In genomic region chr6:52763322-52763916, GRCh38 we compare ENCODE assay signal across 10 cellular contexts. TPM values are rescaled to one million over a fixed set of nuclear protein-coding genes. Genes with fewer than 3 reads are reported as not detected.
"Had no signal": no experiment of that assay in that cellular context is flagged by ENCODE, and none has a peak within 500 bp of the region (broad histone marks: within the 10 kb centered on the region; RNA-seq: fewer than 3 reads in every experiment).

GSTA2 (minus strand) TSS chr6:52763475; CDS start chr6:52757947, 5,528 bp downstream.

RNA-seq across cellular contexts. Expression of gene GSTA2, which starts in this region (rescaled TPM):
- total RNA-seq: activated CD8-positive, alpha-beta memory T cell treated with anti-CD3 and anti-CD28 coated beads for 36 hours; activated naive CD8-positive, alpha-beta T cell treated with anti-CD3 and anti-CD28 coated beads for 36 hours; activated T-helper 1 cell treated with anti-CD3 and anti-CD28 coated beads, Interleukin-12 subunit alpha, Interleukin-12 subunit beta, Interleukin-2, Interleukin-4 antibody, amounts not matched to agents 30 ng/mL and 10 ng/mL and 1 ng/mL, durations not matched to agents 14 hours and 24 hours and 36 hours; fibroblast of lung; natural killer cell; occipital lobe; right cardiac atrium; spleen; suprapubic skin; ureter had no signal
- polyA plus RNA-seq: fibroblast of lung, right cardiac atrium, spleen had no signal
